ENCODE assay signal across 1 cellular context in genomic region chr12:68455676-68456345, GRCh38.
TF ChIP-seq lines count a peak whose summit lies in the region.

No MANE protein-coding gene starts in this region.

TF ChIP-seq in IMR-90, 13 proteins besides CTCF, POLR2A, EP300 and RAD21 (continued from another document):
- TF ChIP-seq NFE2L2 (IDR thresholded peaks at IDR 0.05; ENCODE audit: low read depth, low read length) = no peak
